ENCODE assay signal across 21 cellular contexts in genomic region chr12:41882144-41882805, GRCh38.
DNase-seq lines count a peak whose midpoint lies in the region; FAIRE-seq and TF ChIP-seq lines count a peak whose summit lies in the region.
"Had no signal": no experiment of that assay in that cellular context is flagged by ENCODE, and none has a peak within 500 bp of the region (broad histone marks: within the 10 kb centered on the region; RNA-seq: fewer than 3 reads in every experiment).

No MANE protein-coding gene starts in this region.

- no peaks in the 10 kb centered on the region for H3K4me1 Mint-ChIP-seq in astrocyte (ENCODE audit: low read depth, unreplicated experiment)
- H3K4me1 Mint-ChIP-seq: CD14-positive monocyte; CD4-positive, alpha-beta memory T cell; H9 had no signal

- H3K9me3 Mint-ChIP-seq in astrocyte (ENCODE audit: unreplicated experiment): no peaks in the 10 kb centered on the region
- H3K9me3 Mint-ChIP-seq: H9 had no signal

- peaks cover 2% of the 10 kb centered on the region for H3K27me3 Mint-ChIP-seq in astrocyte (ENCODE audit: low read depth, unreplicated experiment)

- no peaks in the 10 kb centered on the region for H3K9me2 ChIP-seq in OCI-LY7 (ENCODE audit: insufficient read depth, low read length)

- H3K27me3 ChIP-seq in astrocyte (ENCODE audit: insufficient read depth, low read length) (no peaks in the 10 kb centered on the region), neuronal stem cell (ENCODE audit: control insufficient read depth in 3 of 3, insufficient read depth in 3 of 3, low read depth in 1 of 3, low read length in 3 of 3) (no peaks in the 10 kb centered on the region)
- H3K27me3 ChIP-seq: BLaER1 had no signal

- no peak overlapping the region for H2BK120ac ChIP-seq in neuronal stem cell (ENCODE audit: low read depth, low read length)

- POLR2A ChIA-PET in OCI-LY7 (lab: Charles Lee): interaction anchor here (0.7 kb wide), 1 partner anchor 14 kb away, joined by 3 read pairs; no protein-coding TSS in a partner anchor

- WGBS in neuronal stem cell (ENCODE audit: extremely low coverage in 2 of 2, insufficient read length in 2 of 2, insufficient replicate concordance in 1 of 2), 2 donors: no CpG with 5 or more reads among the region's 2 CpGs

- H3K27ac ChIP-seq in astrocyte (ENCODE audit: low read depth, low read length) (no peak overlapping the region), neuronal stem cell (replicated peaks; ENCODE audit: low read length) (peak overlapping the region; percentile 21), OCI-LY7 (ENCODE audit: low read depth, low read length, poor library complexity, severe bottlenecking) (no peak overlapping the region)
- H3K27ac ChIP-seq: BLaER1 had no signal

- H3K9ac ChIP-seq in astrocyte (ENCODE audit: low read length): no peak overlapping the region
- no peak overlapping the region for H3K9ac ChIP-seq in neuronal stem cell (ENCODE audit: low read depth, low read length, poor library complexity)
- H3K9ac ChIP-seq: BLaER1 had no signal

- H2BK5ac ChIP-seq in neuronal stem cell (ENCODE audit: low read length): no peak overlapping the region

- H3K36me3 ChIP-seq in astrocyte (ENCODE audit: insufficient read depth, low read length): no peaks in the 10 kb centered on the region
- no peaks in the 10 kb centered on the region for H3K36me3 ChIP-seq in neuronal stem cell (replicated peaks in 1 of 2; ENCODE audit: control insufficient read depth in 2 of 2, insufficient read depth in 2 of 2, low read length in 2 of 2)
- no peaks in the 10 kb centered on the region for H3K36me3 ChIP-seq in OCI-LY7 (ENCODE audit: insufficient read depth, low read length)
- H3K36me3 ChIP-seq: BLaER1 had no signal

- no peak overlapping the region for H4K8ac ChIP-seq in neuronal stem cell (ENCODE audit: low read depth, low read length)

- no peak for FAIRE-seq in astrocyte (lab: Jason Lieb, UNC)
- FAIRE-seq: GM12878, GM19239, H1, HepG2 had no signal

- no peak overlapping the region for H3K27ac Mint-ChIP-seq in astrocyte (ENCODE audit: unreplicated experiment)
- H3K27ac Mint-ChIP-seq: CD4-positive, alpha-beta memory T cell; H9 had no signal

- no peak overlapping the region for H4K91ac ChIP-seq in neuronal stem cell (ENCODE audit: low read depth, low read length, poor library complexity)

- H2AFZ ChIP-seq in astrocyte (ENCODE audit: low read depth, low read length) (no peak overlapping the region), neuronal stem cell (ENCODE audit: low read length) (no peak overlapping the region), OCI-LY7 (ENCODE audit: low read length) (no peak overlapping the region)

- H4K20me1 ChIP-seq in astrocyte (ENCODE audit: insufficient read depth, low read length) (no peaks in the 10 kb centered on the region), OCI-LY7 (ENCODE audit: insufficient read depth, low read length) (no peaks in the 10 kb centered on the region)
- H4K20me1 ChIP-seq: BLaER1 had no signal

- no peak overlapping the region for H3K4me3 ChIP-seq in astrocyte (ENCODE audit: insufficient read depth, low read depth, low read length)
- no peak overlapping the region for H3K4me3 ChIP-seq in neuronal stem cell (ENCODE audit: low read length in 2 of 2)
- no peak overlapping the region for H3K4me3 ChIP-seq in OCI-LY7 (ENCODE audit: low read depth, low read length, poor library complexity, severe bottlenecking)
- H3K4me3 ChIP-seq: BLaER1, GM12878 had no signal

- H3K4ac ChIP-seq in neuronal stem cell (ENCODE audit: low read length): no peak overlapping the region

- CTCF ChIA-PET in OCI-LY7 (lab: Charles Lee; ENCODE audit: unreplicated experiment): no interaction called here

- intact Hi-C loops in OCI-LY7 (cut with micrococcal nuclease; ENCODE audit: unreplicated experiment): no loop called here

- no peak overlapping the region for H2BK15ac ChIP-seq in neuronal stem cell (ENCODE audit: low read length)

- H3K4me3 Mint-ChIP-seq in astrocyte (ENCODE audit: unreplicated experiment): no peak overlapping the region
- H3K4me3 Mint-ChIP-seq: CD14-positive monocyte; CD4-positive, alpha-beta memory T cell; H9 had no signal

- no peak overlapping the region for H3K18ac ChIP-seq in neuronal stem cell (ENCODE audit: low read length)

- no peaks in the 10 kb centered on the region for H3K9me3 ChIP-seq in astrocyte (ENCODE audit: insufficient read depth, low read depth, low read length)
- no peaks in the 10 kb centered on the region for H3K9me3 ChIP-seq in neuronal stem cell (replicated peaks in 1 of 2; ENCODE audit: control insufficient read depth in 2 of 2, insufficient read depth in 1 of 2, low read depth in 1 of 2, low read length in 2 of 2)
- no peaks in the 10 kb centered on the region for H3K9me3 ChIP-seq in OCI-LY7 (ENCODE audit: low read length)
- H3K9me3 ChIP-seq: BLaER1 had no signal

- no peak overlapping the region for H3K23ac ChIP-seq in neuronal stem cell (ENCODE audit: low read depth, low read length, poor library complexity)

- no peak overlapping the region for H3K4me2 ChIP-seq in astrocyte (ENCODE audit: low read length)
- no peak overlapping the region for H3K4me2 ChIP-seq in neuronal stem cell (ENCODE audit: insufficient read depth, low read length, poor library complexity, severe bottlenecking)
- H3K4me2 ChIP-seq in OCI-LY7 (ENCODE audit: low read length): no peak overlapping the region
- H3K4me2 ChIP-seq: BLaER1 had no signal

- TF ChIP-seq CTCF in astrocyte (IDR thresholded peaks at IDR 0.05; ENCODE audit: insufficient read depth, low read depth, low read length) (no peak), OCI-LY7 (conservative IDR thresholded peaks at IDR 0.05; ENCODE audit: low read length) (no peak)

- no peak overlapping the region for H2AK5ac ChIP-seq in neuronal stem cell (ENCODE audit: low read depth, low read length)

- no TSS peak for BruUV-seq in OCI-LY7 (replicated peaks; lab: Mats Ljungman, UMichigan)

- no peaks in the 10 kb centered on the region for H3K36me3 Mint-ChIP-seq in astrocyte (ENCODE audit: low read depth, unreplicated experiment)
- H3K36me3 Mint-ChIP-seq: CD14-positive monocyte; CD4-positive, alpha-beta memory T cell had no signal

- H2BK12ac ChIP-seq in neuronal stem cell (ENCODE audit: low read length): no peak overlapping the region

- H3K4me1 ChIP-seq in astrocyte (ENCODE audit: insufficient read depth, low read length) (no peaks in the 10 kb centered on the region), neuronal stem cell (ENCODE audit: control insufficient read depth in 2 of 2, insufficient read depth in 1 of 2, low read depth in 1 of 2, low read length in 2 of 2) (no peaks in the 10 kb centered on the region), OCI-LY7 (ENCODE audit: insufficient read depth, low read length, poor library complexity, severe bottlenecking) (no peaks in the 10 kb centered on the region)
- H3K4me1 ChIP-seq: BLaER1 had no signal

- no peaks in the 10 kb centered on the region for H3K79me1 ChIP-seq in neuronal stem cell (ENCODE audit: low read depth, low read length)

- H3K14ac ChIP-seq in neuronal stem cell (ENCODE audit: low read length): no peak overlapping the region

- DNase-seq in COLO829 (ENCODE audit: low spot score): peak; percentile 61
- DNase-seq in astrocyte (ENCODE audit: low read depth): peak; percentile 6
- peak; percentile 19 for DNase-seq in medulla oblongata (ENCODE audit: extremely low spot score)
- DNase-seq in neuronal stem cell (ENCODE audit: low spot score): no peak
- DNase-seq in hippocampal formation (lab: John Stamatoyannopoulos, UW): no peak
- no peak for DNase-seq in activated CD4-positive, alpha-beta T cell treated with anti-CD3 and anti-CD28 coated beads, Interleukin-2, amount 50 U/mL, for 48 hours
- no peak for DNase-seq in OCI-LY7 (ENCODE audit: low spot score)
- DNase-seq: 8988T; CD4-positive, alpha-beta memory T cell; COR-L47; DMS 273 treated with DMSO at 0.1 percent for 48 hours; DMS53; DND-41; EL; H9 had no signal

- H3K79me2 ChIP-seq in astrocyte (ENCODE audit: insufficient read depth, low read length) (no peaks in the 10 kb centered on the region), OCI-LY7 (ENCODE audit: insufficient read depth, low read depth, low read length) (no peaks in the 10 kb centered on the region)

Comparison
In these comparisons a context has a peak if more than half of its experiments do, and no peak if none do; other contexts are left out.
1. DNase-seq: peak in COLO829 (single experiment), astrocyte (single experiment) and medulla oblongata (single experiment); none in neuronal stem cell (single experiment), hippocampal formation (0 of 2), activated CD4-positive, alpha-beta T cell treated with anti-CD3 and anti-CD28 coated beads, Interleukin-2, amount 50 U/mL, for 48 hours (0 of 2) and OCI-LY7 (single experiment).